In the genomic region with DNA sequence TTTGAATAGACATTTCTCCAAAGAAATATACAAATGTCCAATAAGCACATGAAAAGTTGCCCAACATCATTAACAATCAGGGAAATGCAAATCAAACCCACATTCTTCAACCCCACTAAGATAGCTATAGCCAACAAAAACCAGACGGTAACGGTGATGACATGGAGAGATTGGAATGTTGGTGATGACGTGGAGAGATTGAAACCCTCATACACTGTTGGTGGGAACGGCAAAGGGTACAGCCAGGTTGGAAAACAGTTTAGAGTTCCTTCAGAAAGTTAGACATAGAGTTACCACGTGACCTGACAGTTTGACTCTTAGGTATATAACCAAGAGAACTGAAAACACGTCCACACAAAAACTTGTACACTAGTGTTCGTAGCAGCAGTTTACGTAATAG, we compare ENCODE assay signal across 1 cellular context.
TF ChIP-seq lines count a peak whose summit lies in the region.

No MANE protein-coding gene starts in this region.

TF ChIP-seq in HepG2, 621 proteins besides CTCF, POLR2A, EP300 and RAD21 (continued from another document):
- TF ChIP-seq, protein P1, sequence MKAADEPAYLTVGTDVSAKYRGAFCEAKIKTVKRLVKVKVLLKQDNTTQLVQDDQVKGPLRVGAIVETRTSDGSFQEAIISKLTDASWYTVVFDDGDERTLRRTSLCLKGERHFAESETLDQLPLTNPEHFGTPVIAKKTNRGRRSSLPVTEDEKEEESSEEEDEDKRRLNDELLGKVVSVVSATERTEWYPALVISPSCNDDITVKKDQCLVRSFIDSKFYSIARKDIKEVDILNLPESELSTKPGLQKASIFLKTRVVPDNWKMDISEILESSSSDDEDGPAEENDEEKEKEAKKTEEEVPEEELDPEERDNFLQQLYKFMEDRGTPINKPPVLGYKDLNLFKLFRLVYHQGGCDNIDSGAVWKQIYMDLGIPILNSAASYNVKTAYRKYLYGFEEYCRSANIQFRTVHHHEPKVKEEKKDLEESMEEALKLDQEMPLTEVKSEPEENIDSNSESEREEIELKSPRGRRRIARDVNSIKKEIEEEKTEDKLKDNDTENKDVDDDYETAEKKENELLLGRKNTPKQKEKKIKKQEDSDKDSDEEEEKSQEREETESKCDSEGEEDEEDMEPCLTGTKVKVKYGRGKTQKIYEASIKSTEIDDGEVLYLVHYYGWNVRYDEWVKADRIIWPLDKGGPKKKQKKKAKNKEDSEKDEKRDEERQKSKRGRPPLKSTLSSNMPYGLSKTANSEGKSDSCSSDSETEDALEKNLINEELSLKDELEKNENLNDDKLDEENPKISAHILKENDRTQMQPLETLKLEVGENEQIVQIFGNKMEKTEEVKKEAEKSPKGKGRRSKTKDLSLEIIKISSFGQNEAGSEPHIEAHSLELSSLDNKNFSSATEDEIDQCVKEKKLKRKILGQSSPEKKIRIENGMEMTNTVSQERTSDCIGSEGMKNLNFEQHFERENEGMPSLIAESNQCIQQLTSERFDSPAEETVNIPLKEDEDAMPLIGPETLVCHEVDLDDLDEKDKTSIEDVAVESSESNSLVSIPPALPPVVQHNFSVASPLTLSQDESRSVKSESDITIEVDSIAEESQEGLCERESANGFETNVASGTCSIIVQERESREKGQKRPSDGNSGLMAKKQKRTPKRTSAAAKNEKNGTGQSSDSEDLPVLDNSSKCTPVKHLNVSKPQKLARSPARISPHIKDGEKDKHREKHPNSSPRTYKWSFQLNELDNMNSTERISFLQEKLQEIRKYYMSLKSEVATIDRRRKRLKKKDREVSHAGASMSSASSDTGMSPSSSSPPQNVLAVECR (CRISPR knock-in tag; IDR thresholded peaks at IDR 0.05; ENCODE audit: borderline replicate concordance): no peak
